1 cellular context compared by ENCODE assay signal in the genomic region with DNA sequence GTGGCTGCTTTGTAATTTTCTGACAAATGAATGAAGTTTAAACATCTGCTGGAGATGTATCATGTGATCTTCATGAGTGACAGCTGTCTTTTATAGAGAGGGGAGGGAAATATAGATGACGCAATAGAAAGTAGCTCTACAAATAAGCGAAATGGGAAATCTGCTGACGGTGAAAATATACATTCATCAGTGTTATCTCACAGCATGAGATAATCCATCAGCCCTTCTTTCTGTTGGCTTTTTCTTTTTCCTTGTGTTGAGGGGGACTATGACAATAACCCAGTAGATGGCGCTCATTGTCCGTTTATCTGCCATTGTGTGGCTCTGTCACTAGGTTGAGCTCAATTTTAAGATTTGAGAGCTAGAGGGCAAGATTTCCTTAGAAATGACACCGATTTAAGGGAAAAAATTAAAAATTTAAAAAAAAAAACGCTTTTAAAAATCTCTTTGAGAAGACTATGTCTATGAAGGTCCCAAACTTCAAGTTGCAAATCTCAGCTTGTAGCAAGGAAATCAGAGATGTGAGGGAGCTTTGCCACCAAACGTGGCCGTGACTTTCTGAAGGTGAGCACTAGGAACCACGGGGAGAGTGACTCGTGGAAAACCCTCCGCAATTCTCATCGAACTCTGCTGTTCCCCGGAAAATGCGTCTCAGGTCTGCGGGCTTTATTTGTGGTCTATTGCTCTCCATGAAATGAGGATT.
TF ChIP-seq lines count a peak whose summit lies in the region.

No MANE protein-coding gene starts in this region.

TF ChIP-seq in HepG2, 621 proteins besides CTCF, POLR2A, EP300 and RAD21 (continued from another document):
- TF ChIP-seq, protein P1, sequence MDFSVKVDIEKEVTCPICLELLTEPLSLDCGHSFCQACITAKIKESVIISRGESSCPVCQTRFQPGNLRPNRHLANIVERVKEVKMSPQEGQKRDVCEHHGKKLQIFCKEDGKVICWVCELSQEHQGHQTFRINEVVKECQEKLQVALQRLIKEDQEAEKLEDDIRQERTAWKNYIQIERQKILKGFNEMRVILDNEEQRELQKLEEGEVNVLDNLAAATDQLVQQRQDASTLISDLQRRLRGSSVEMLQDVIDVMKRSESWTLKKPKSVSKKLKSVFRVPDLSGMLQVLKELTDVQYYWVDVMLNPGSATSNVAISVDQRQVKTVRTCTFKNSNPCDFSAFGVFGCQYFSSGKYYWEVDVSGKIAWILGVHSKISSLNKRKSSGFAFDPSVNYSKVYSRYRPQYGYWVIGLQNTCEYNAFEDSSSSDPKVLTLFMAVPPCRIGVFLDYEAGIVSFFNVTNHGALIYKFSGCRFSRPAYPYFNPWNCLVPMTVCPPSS (IDR thresholded peaks at IDR 0.05), result no peak
- TF ChIP-seq ZNF143 (CRISPR knock-in tag; IDR thresholded peaks at IDR 0.05), result no peak
- no peak for TF ChIP-seq ZNF577 (CRISPR knock-in tag; IDR thresholded peaks at IDR 0.05; ENCODE audit: borderline replicate concordance, low read depth)
- TF ChIP-seq HOXA9 (CRISPR knock-in tag; IDR thresholded peaks at IDR 0.05; ENCODE audit: borderline replicate concordance), result no peak
- TF ChIP-seq ADNP (CRISPR knock-in tag; IDR thresholded peaks at IDR 0.05), result no peak
- no peak for TF ChIP-seq ZNF30 (CRISPR knock-in tag; IDR thresholded peaks at IDR 0.05)
- TF ChIP-seq ELF1 (CRISPR knock-in tag; IDR thresholded peaks at IDR 0.05), result no peak
- TF ChIP-seq, protein P2, sequence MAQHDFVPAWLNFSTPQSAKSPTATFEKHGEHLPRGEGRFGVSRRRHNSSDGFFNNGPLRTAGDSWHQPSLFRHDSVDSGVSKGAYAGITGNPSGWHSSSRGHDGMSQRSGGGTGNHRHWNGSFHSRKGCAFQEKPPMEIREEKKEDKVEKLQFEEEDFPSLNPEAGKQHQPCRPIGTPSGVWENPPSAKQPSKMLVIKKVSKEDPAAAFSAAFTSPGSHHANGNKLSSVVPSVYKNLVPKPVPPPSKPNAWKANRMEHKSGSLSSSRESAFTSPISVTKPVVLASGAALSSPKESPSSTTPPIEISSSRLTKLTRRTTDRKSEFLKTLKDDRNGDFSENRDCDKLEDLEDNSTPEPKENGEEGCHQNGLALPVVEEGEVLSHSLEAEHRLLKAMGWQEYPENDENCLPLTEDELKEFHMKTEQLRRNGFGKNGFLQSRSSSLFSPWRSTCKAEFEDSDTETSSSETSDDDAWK (CRISPR knock-in tag; IDR thresholded peaks at IDR 0.05), result no peak
- TF ChIP-seq, protein P3, sequence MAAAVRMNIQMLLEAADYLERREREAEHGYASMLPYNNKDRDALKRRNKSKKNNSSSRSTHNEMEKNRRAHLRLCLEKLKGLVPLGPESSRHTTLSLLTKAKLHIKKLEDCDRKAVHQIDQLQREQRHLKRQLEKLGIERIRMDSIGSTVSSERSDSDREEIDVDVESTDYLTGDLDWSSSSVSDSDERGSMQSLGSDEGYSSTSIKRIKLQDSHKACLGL (CRISPR knock-in tag; IDR thresholded peaks at IDR 0.05), result no peak
- TF ChIP-seq, protein P4, sequence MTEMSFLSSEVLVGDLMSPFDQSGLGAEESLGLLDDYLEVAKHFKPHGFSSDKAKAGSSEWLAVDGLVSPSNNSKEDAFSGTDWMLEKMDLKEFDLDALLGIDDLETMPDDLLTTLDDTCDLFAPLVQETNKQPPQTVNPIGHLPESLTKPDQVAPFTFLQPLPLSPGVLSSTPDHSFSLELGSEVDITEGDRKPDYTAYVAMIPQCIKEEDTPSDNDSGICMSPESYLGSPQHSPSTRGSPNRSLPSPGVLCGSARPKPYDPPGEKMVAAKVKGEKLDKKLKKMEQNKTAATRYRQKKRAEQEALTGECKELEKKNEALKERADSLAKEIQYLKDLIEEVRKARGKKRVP (CRISPR knock-in tag; IDR thresholded peaks at IDR 0.05), result no peak
- TF ChIP-seq CHD4 (IDR thresholded peaks at IDR 0.05; ENCODE audit: borderline replicate concordance, low read length), result no peak
- no peak for TF ChIP-seq CBX1 (IDR thresholded peaks at IDR 0.05; ENCODE audit: low read depth)
- peak; percentile 91 for TF ChIP-seq MAFK (conservative IDR thresholded peaks at IDR 0.05 in 1 of 2, IDR thresholded peaks at IDR 0.05 in 1 of 2; ENCODE audit: low read length in 2 of 2)
- TF ChIP-seq MBD4 (IDR thresholded peaks at IDR 0.05; ENCODE audit: borderline replicate concordance, low read length), result no peak
- TF ChIP-seq SMAD9 (CRISPR knock-in tag; IDR thresholded peaks at IDR 0.05), result no peak
- TF ChIP-seq STAG1 (CRISPR knock-in tag; IDR thresholded peaks at IDR 0.05), result peak; percentile 94
- peak; percentile 80 for TF ChIP-seq SMC3 (IDR thresholded peaks at IDR 0.05; ENCODE audit: low read length)
- TF ChIP-seq ZNF484 (CRISPR knock-in tag; IDR thresholded peaks at IDR 0.05; ENCODE audit: borderline replicate concordance, low read depth), result no peak
- TF ChIP-seq, protein P5, sequence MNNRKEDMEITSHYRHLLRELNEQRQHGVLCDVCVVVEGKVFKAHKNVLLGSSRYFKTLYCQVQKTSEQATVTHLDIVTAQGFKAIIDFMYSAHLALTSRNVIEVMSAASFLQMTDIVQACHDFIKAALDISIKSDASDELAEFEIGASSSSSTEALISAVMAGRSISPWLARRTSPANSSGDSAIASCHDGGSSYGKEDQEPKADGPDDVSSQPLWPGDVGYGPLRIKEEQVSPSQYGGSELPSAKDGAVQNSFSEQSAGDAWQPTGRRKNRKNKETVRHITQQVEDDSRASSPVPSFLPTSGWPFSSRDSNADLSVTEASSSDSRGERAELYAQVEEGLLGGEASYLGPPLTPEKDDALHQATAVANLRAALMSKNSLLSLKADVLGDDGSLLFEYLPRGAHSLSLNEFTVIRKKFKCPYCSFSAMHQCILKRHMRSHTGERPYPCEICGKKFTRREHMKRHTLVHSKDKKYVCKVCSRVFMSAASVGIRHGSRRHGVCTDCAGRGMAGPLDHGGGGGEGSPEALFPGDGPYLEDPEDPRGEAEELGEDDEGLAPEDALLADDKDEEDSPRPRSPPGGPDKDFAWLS (CRISPR knock-in tag; IDR thresholded peaks at IDR 0.05; ENCODE audit: borderline replicate concordance), result no peak
- no peak for TF ChIP-seq ZNF615 (CRISPR knock-in tag; IDR thresholded peaks at IDR 0.05; ENCODE audit: borderline replicate concordance)
- TF ChIP-seq NONO (IDR thresholded peaks at IDR 0.05), result no peak
- TF ChIP-seq NONO (CRISPR knock-in tag; conservative IDR thresholded peaks at IDR 0.05), result 0 out of 2 replicates have a peak, but pooled peaks have one; percentile 27
- TF ChIP-seq CC2D1A (CRISPR knock-in tag; IDR thresholded peaks at IDR 0.05), result no peak
- TF ChIP-seq, protein P6, sequence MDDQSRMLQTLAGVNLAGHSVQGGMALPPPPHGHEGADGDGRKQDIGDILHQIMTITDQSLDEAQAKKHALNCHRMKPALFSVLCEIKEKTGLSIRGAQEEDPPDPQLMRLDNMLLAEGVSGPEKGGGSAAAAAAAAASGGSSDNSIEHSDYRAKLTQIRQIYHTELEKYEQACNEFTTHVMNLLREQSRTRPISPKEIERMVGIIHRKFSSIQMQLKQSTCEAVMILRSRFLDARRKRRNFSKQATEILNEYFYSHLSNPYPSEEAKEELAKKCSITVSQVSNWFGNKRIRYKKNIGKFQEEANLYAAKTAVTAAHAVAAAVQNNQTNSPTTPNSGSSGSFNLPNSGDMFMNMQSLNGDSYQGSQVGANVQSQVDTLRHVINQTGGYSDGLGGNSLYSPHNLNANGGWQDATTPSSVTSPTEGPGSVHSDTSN (CRISPR knock-in tag; IDR thresholded peaks at IDR 0.05; ENCODE audit: borderline replicate concordance), result no peak
- peak; percentile 89 for TF ChIP-seq MAFF (IDR thresholded peaks at IDR 0.05; ENCODE audit: low read depth, low read length)
- no peak for TF ChIP-seq SKI (IDR thresholded peaks at IDR 0.05; ENCODE audit: partially characterized antibody)
- no peak for TF ChIP-seq TCF7 (IDR thresholded peaks at IDR 0.05; ENCODE audit: low read depth)
- TF ChIP-seq NR2F6 (IDR thresholded peaks at IDR 0.05), result no peak
- no peak for TF ChIP-seq NR2F6 (CRISPR knock-in tag; IDR thresholded peaks at IDR 0.05)
- TF ChIP-seq ZNF335 (CRISPR knock-in tag; IDR thresholded peaks at IDR 0.05), result no peak
- TF ChIP-seq PRMT3 (CRISPR knock-in tag; IDR thresholded peaks at IDR 0.05; ENCODE audit: borderline replicate concordance, low read depth), result no peak
- TF ChIP-seq ZNF572 (CRISPR knock-in tag; IDR thresholded peaks at IDR 0.05), result no peak
- TF ChIP-seq, protein P7, sequence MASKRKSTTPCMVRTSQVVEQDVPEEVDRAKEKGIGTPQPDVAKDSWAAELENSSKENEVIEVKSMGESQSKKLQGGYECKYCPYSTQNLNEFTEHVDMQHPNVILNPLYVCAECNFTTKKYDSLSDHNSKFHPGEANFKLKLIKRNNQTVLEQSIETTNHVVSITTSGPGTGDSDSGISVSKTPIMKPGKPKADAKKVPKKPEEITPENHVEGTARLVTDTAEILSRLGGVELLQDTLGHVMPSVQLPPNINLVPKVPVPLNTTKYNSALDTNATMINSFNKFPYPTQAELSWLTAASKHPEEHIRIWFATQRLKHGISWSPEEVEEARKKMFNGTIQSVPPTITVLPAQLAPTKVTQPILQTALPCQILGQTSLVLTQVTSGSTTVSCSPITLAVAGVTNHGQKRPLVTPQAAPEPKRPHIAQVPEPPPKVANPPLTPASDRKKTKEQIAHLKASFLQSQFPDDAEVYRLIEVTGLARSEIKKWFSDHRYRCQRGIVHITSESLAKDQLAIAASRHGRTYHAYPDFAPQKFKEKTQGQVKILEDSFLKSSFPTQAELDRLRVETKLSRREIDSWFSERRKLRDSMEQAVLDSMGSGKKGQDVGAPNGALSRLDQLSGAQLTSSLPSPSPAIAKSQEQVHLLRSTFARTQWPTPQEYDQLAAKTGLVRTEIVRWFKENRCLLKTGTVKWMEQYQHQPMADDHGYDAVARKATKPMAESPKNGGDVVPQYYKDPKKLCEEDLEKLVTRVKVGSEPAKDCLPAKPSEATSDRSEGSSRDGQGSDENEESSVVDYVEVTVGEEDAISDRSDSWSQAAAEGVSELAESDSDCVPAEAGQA (IDR thresholded peaks at IDR 0.05; ENCODE audit: low read depth), result no peak
- TF ChIP-seq, protein P7 (CRISPR knock-in tag; IDR thresholded peaks at IDR 0.05; ENCODE audit: borderline replicate concordance), result no peak
- TF ChIP-seq MIXL1 (CRISPR knock-in tag; IDR thresholded peaks at IDR 0.05), result no peak
- TF ChIP-seq, protein P8, sequence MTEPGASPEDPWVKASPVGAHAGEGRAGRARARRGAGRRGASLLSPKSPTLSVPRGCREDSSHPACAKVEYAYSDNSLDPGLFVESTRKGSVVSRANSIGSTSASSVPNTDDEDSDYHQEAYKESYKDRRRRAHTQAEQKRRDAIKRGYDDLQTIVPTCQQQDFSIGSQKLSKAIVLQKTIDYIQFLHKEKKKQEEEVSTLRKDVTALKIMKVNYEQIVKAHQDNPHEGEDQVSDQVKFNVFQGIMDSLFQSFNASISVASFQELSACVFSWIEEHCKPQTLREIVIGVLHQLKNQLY (CRISPR knock-in tag; IDR thresholded peaks at IDR 0.05), result no peak
- TF ChIP-seq ZSCAN25 (CRISPR knock-in tag; IDR thresholded peaks at IDR 0.05), result no peak
- TF ChIP-seq SALL2 (CRISPR knock-in tag; IDR thresholded peaks at IDR 0.05), result no peak
